16 cellular contexts compared by ENCODE assay signal in genomic region chr14:99211410-99211809, GRCh38.
DNase-seq lines count a peak whose midpoint lies in the region; ATAC-seq and TF ChIP-seq lines count a peak whose summit lies in the region.
"Had no signal": no experiment of that assay in that cellular context is flagged by ENCODE, and none has a peak within 500 bp of the region (broad histone marks: within the 10 kb centered on the region; RNA-seq: fewer than 3 reads in every experiment).

No MANE protein-coding gene starts in this region.

- WGBS in neuronal stem cell (ENCODE audit: extremely low coverage in 2 of 2, insufficient read length in 2 of 2, insufficient replicate concordance in 1 of 2), 2 donors = no CpG with 5 or more reads among the region's 9 CpGs

- TF ChIP-seq CTCF in HEK293 (tag by site-specific recombination; IDR thresholded peaks at IDR 0.05) = no peak

- no peak for ATAC-seq in HG03571 (IDR thresholded peaks at IDR 0.05; ENCODE audit: unreplicated experiment)

- POLR2A ChIA-PET in HEK293 (lab: Yijun Ruan, JAX) = no interaction called here

- no peaks in the 10 kb centered on the region for H3K9me3 Mint-ChIP-seq in activated naive CD4-positive, alpha-beta T cell treated with anti-CD3 and anti-CD28 coated beads, Interleukin-2, amount 10 ng/mL, durations not matched to agents 7 days and 5 days
- no peaks in the 10 kb centered on the region for H3K9me3 Mint-ChIP-seq in activated naive CD8-positive, alpha-beta T cell treated with anti-CD3 and anti-CD28 coated beads for 36 hours

- peak overlapping the region; percentile 9 for H3K4me3 Mint-ChIP-seq in activated naive CD4-positive, alpha-beta T cell treated with anti-CD3 and anti-CD28 coated beads, Interleukin-2, amount 10 ng/mL, durations not matched to agents 7 days and 5 days
- H3K4me3 Mint-ChIP-seq in activated naive CD8-positive, alpha-beta T cell treated with anti-CD3 and anti-CD28 coated beads for 36 hours = peak overlapping the region; percentile 75

- H3K4me1 Mint-ChIP-seq in activated naive CD4-positive, alpha-beta T cell treated with anti-CD3 and anti-CD28 coated beads, Interleukin-2, amount 10 ng/mL, durations not matched to agents 7 days and 5 days = peaks cover 100% of the 10 kb centered on the region
- peaks cover 91% of the 10 kb centered on the region for H3K4me1 Mint-ChIP-seq in activated naive CD8-positive, alpha-beta T cell treated with anti-CD3 and anti-CD28 coated beads for 36 hours

- peak overlapping the region; percentile 95 for H3K27ac Mint-ChIP-seq in activated naive CD4-positive, alpha-beta T cell treated with anti-CD3 and anti-CD28 coated beads, Interleukin-2, amount 10 ng/mL, durations not matched to agents 7 days and 5 days
- peak overlapping the region; percentile 96 for H3K27ac Mint-ChIP-seq in activated naive CD8-positive, alpha-beta T cell treated with anti-CD3 and anti-CD28 coated beads for 36 hours

- CTCF ChIA-PET in activated naive CD4-positive, alpha-beta T cell treated with anti-CD3 and anti-CD28 coated beads, Interleukin-2, amount 10 ng/mL, durations not matched to agents 7 days and 5 days (lab: Charles Lee) = interaction anchor here (1.4 kb wide), 2 partner anchors 22 to 55 kb away, joined by 3 to 4 read pairs; no protein-coding TSS in a partner anchor
- CTCF ChIA-PET in HEK293 (lab: Yijun Ruan, JAX) = interaction anchor here (0.6 kb wide), 1 partner anchor 108 kb away, joined by 3 read pairs; no protein-coding TSS in a partner anchor

- H3K4ac ChIP-seq in neuronal stem cell (ENCODE audit: low read length) = no peak overlapping the region

- no peak overlapping the region for H3K4me3 ChIP-seq in HEK293 (ENCODE audit: low read depth, low read length)
- peak overlapping the region in 1 of 2 donors; percentile 49 for H3K4me3 ChIP-seq in neuronal stem cell (ENCODE audit: low read length in 2 of 2)
- H3K4me3 ChIP-seq: sigmoid colon had no signal

- H3K14ac ChIP-seq in neuronal stem cell (ENCODE audit: low read length) = no peak overlapping the region

- H3K27ac ChIP-seq in HEK293 (ENCODE audit: extremely low read depth, low read depth, low read length) (no peak overlapping the region), neuronal stem cell (replicated peaks; ENCODE audit: low read length) (no peak overlapping the region)
- H3K27ac ChIP-seq: KMS-11, parathyroid adenoma, sigmoid colon, VCaP had no signal

- H3K9ac ChIP-seq in neuronal stem cell (ENCODE audit: low read depth, low read length, poor library complexity) = peak overlapping the region; percentile 73
- H3K9ac ChIP-seq: KMS-11, parathyroid adenoma had no signal

- H2BK120ac ChIP-seq in neuronal stem cell (ENCODE audit: low read depth, low read length) = no peak overlapping the region

- H3K27me3 Mint-ChIP-seq in activated naive CD4-positive, alpha-beta T cell treated with anti-CD3 and anti-CD28 coated beads, Interleukin-2, amount 10 ng/mL, durations not matched to agents 7 days and 5 days = no peaks in the 10 kb centered on the region
- H3K27me3 Mint-ChIP-seq in activated naive CD8-positive, alpha-beta T cell treated with anti-CD3 and anti-CD28 coated beads for 36 hours = no peaks in the 10 kb centered on the region

- H3K4me2 ChIP-seq in neuronal stem cell (ENCODE audit: insufficient read depth, low read length, poor library complexity, severe bottlenecking) = no peak overlapping the region
- H3K4me2 ChIP-seq: KMS-11 had no signal

- H3K23ac ChIP-seq in neuronal stem cell (ENCODE audit: low read depth, low read length, poor library complexity) = no peak overlapping the region

- no peak overlapping the region for H2AFZ ChIP-seq in neuronal stem cell (ENCODE audit: low read length)
- H2AFZ ChIP-seq: parathyroid adenoma had no signal

- H3K36me3 ChIP-seq in HEK293 (ENCODE audit: control insufficient read depth in 2 of 2, insufficient read depth in 1 of 2, low read length in 2 of 2) (no peaks in the 10 kb centered on the region), neuronal stem cell (replicated peaks in 1 of 2; ENCODE audit: control insufficient read depth in 2 of 2, insufficient read depth in 2 of 2, low read length in 2 of 2) (peaks cover 0 to 1% of the 10 kb centered on the region in 2 donors)
- H3K36me3 ChIP-seq: sigmoid colon had no signal

- H2BK5ac ChIP-seq in neuronal stem cell (ENCODE audit: low read length) = no peak overlapping the region

- H3K18ac ChIP-seq in neuronal stem cell (ENCODE audit: low read length) = no peak overlapping the region

- no peak overlapping the region for H4K91ac ChIP-seq in neuronal stem cell (ENCODE audit: low read depth, low read length, poor library complexity)

- H3K9me3 ChIP-seq in HEK293 (ENCODE audit: control insufficient read depth, insufficient read depth, low read depth, low read length) (no peaks in the 10 kb centered on the region), neuronal stem cell (replicated peaks in 1 of 2; ENCODE audit: control insufficient read depth in 2 of 2, insufficient read depth in 1 of 2, low read depth in 1 of 2, low read length in 2 of 2) (peaks cover 0 to 2% of the 10 kb centered on the region in 2 donors)
- H3K9me3 ChIP-seq: Caco-2, sigmoid colon had no signal

- peaks cover 63% of the 10 kb centered on the region for H3K36me3 Mint-ChIP-seq in activated naive CD4-positive, alpha-beta T cell treated with anti-CD3 and anti-CD28 coated beads, Interleukin-2, amount 10 ng/mL, durations not matched to agents 7 days and 5 days
- peaks cover 22% of the 10 kb centered on the region for H3K36me3 Mint-ChIP-seq in activated naive CD8-positive, alpha-beta T cell treated with anti-CD3 and anti-CD28 coated beads for 36 hours

- peaks cover 0 to 4% (median 0%) of the 10 kb centered on the region in 3 experiments for H3K27me3 ChIP-seq in neuronal stem cell (ENCODE audit: control insufficient read depth in 3 of 3, insufficient read depth in 3 of 3, low read depth in 1 of 3, low read length in 3 of 3)
- H3K27me3 ChIP-seq: sigmoid colon had no signal

- H3K79me1 ChIP-seq in neuronal stem cell (ENCODE audit: low read depth, low read length) = no peaks in the 10 kb centered on the region

- H2BK12ac ChIP-seq in neuronal stem cell (ENCODE audit: low read length) = no peak overlapping the region

- no peak overlapping the region for H2BK15ac ChIP-seq in neuronal stem cell (ENCODE audit: low read length)

- no peak for DNase-seq in activated naive CD4-positive, alpha-beta T cell treated with anti-CD3 and anti-CD28 coated beads, Interleukin-2, amount 10 ng/mL, durations not matched to agents 7 days and 5 days
- DNase-seq in activated naive CD4-positive, alpha-beta T cell (lab: John Stamatoyannopoulos, UW) = no peak
- no peak for DNase-seq in activated naive CD8-positive, alpha-beta T cell treated with anti-CD3 and anti-CD28 coated beads for 36 hours
- DNase-seq in neuronal stem cell (ENCODE audit: low spot score) (no peak), OCI-M2 (lab: John Stamatoyannopoulos, UW; ENCODE audit: unreplicated experiment) (no peak)
- DNase-seq: Caco-2, NCI-H1930, NCI-H2227 treated with DMSO at 0.1 percent for 48 hours, NCI-H774, SHP77 treated with DMSO at 0.1 percent for 48 hours, sigmoid colon had no signal

- H4K8ac ChIP-seq in neuronal stem cell (ENCODE audit: low read depth, low read length) = no peak overlapping the region

- peak overlapping the region; percentile 9 for H2AK5ac ChIP-seq in neuronal stem cell (ENCODE audit: low read depth, low read length)

- H3K4me1 ChIP-seq in HEK293 (ENCODE audit: control insufficient read depth, insufficient read depth, low read length) (no peaks in the 10 kb centered on the region; the same call in 1 of the 2 replicates), neuronal stem cell (ENCODE audit: control insufficient read depth in 2 of 2, insufficient read depth in 1 of 2, low read depth in 1 of 2, low read length in 2 of 2) (no peaks in the 10 kb centered on the region)
- H3K4me1 ChIP-seq: Caco-2, parathyroid adenoma had no signal

TF ChIP-seq in HEK293, 187 proteins besides CTCF, POLR2A, EP300 and RAD21:
- TF ChIP-seq ZNF48 (tag by site-specific recombination; IDR thresholded peaks at IDR 0.05) = no peak
- no peak for TF ChIP-seq ZNF404 (tag by site-specific recombination; IDR thresholded peaks at IDR 0.05)
- 0 out of 2 replicates have a peak, but pooled peaks have one; percentile 35 for TF ChIP-seq ZNF18 (tag by site-specific recombination; IDR thresholded peaks at IDR 0.05)
- no peak for TF ChIP-seq MYNN (tag by site-specific recombination; IDR thresholded peaks at IDR 0.05; ENCODE audit: borderline replicate concordance)
- no peak for TF ChIP-seq ZNF239 (tag by site-specific recombination; IDR thresholded peaks at IDR 0.05)
- TF ChIP-seq MZF1 (tag by site-specific recombination; IDR thresholded peaks at IDR 0.05; ENCODE audit: borderline replicate concordance) = no peak
- TF ChIP-seq ZNF132 (tag by site-specific recombination; IDR thresholded peaks at IDR 0.05; ENCODE audit: borderline replicate concordance) = no peak
